In genomic region chr18:51933903-51934302, GRCh38 we compare ENCODE assay signal across 2 cellular contexts.
TF ChIP-seq lines count a peak whose summit lies in the region.

No MANE protein-coding gene starts in this region.

TF ChIP-seq in HepG2, 621 proteins besides CTCF, POLR2A, EP300 and RAD21:
- no peak for TF ChIP-seq RELA (CRISPR knock-in tag; IDR thresholded peaks at IDR 0.05)
- TF ChIP-seq MAFF (IDR thresholded peaks at IDR 0.05; ENCODE audit: low read depth, low read length), result peak; percentile 59
- peak; percentile 51 to 66; a peak in 3 of 4 replicates for TF ChIP-seq MAFK (conservative IDR thresholded peaks at IDR 0.05 in 1 of 2, IDR thresholded peaks at IDR 0.05 in 1 of 2; ENCODE audit: low read length in 2 of 2)

TF ChIP-seq in IMR-90, 13 proteins besides CTCF, POLR2A, EP300 and RAD21:
- TF ChIP-seq CHD1 (IDR thresholded peaks at IDR 0.05; ENCODE audit: low read depth, low read length) (no peak), MAFK (IDR thresholded peaks at IDR 0.05; ENCODE audit: low read depth, low read length) (peak; percentile 57)
